In genomic region chr19:45881082-45881908, GRCh38 we compare ENCODE assay signal across 1 cellular context.
TF ChIP-seq lines count a peak whose summit lies in the region.

No MANE protein-coding gene starts in this region.

TF ChIP-seq in GM23338, 12 proteins besides CTCF, POLR2A, EP300 and RAD21:
- TF ChIP-seq STAT1 (IDR thresholded peaks at IDR 0.05; ENCODE audit: unreplicated experiment) (no peak), ZNF114 (CRISPR knock-in tag; IDR thresholded peaks at IDR 0.05) (no peak)
